ENCODE assay signal across 33 cellular contexts in the genomic region with DNA sequence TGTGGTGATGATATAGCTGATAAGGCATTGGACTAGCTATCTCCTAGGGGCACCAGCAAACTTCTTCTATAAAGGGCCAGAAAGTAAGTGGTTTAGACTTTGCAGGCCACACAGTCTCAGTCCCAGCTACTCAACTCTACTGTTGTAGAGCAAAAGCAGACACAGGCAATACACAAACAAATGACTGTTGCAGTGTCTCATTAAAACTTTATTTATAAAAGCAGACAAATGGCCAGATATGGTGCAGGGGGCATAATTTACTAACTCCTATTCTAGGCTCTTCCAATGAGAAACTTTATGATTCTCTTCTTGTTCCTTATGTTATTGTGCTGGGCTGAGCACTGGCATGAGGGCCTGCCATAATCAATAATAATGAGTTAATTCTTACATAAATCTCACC.
"Had no signal": no experiment of that assay in that cellular context is flagged by ENCODE, and none has a peak within 500 bp of the region (broad histone marks: within the 10 kb centered on the region; RNA-seq: fewer than 3 reads in every experiment).

No MANE protein-coding gene starts in this region.

- H3K4me1 ChIP-seq: ascending aorta had no signal

- H3K9me3 ChIP-seq: ascending aorta had no signal

- ATAC-seq: activated CD4-positive, alpha-beta T cell treated with anti-CD3 and anti-CD28 coated beads for 36 hours; activated CD4-positive, CD25-positive, alpha-beta regulatory T cell treated with anti-CD3 and anti-CD28 coated beads, Interleukin-2, amount 50 U/mL, for 24 hours; activated CD8-positive, alpha-beta memory T cell treated with anti-CD3 and anti-CD28 coated beads, Interleukin-2, amount 10 ng/mL, durations not matched to agents 7 days and 5 days; activated CD8-positive, alpha-beta T cell treated with anti-CD3 and anti-CD28 coated beads, Interleukin-2, amount 10 ng/mL, durations not matched to agents 7 days and 5 days; activated naive CD8-positive, alpha-beta T cell treated with anti-CD3 and anti-CD28 coated beads, Interleukin-2, amount 50 U/mL, for 24 hours; WTC11 had no signal

- FAIRE-seq: bronchial epithelial cell, TTC549 had no signal

- H3K27ac ChIP-seq: ascending aorta, cardiac muscle cell, VCaP had no signal

- DNase-seq: activated CD4-positive, alpha-beta memory T cell treated with anti-CD3 and anti-CD28 coated beads, Interleukin-2, amount 10 ng/mL, durations not matched to agents 7 days and 5 days; activated CD4-positive, alpha-beta T cell treated with anti-CD3 and anti-CD28 coated beads for 1 hour; activated CD4-positive, alpha-beta T cell treated with anti-CD3 and anti-CD28 coated beads for 36 hours; activated CD4-positive, alpha-beta T cell treated with anti-CD3 and anti-CD28 coated beads for 48 hours; activated CD4-positive, alpha-beta T cell treated with anti-CD3 and anti-CD28 coated beads, Interleukin-2, amount 10 ng/mL, durations not matched to agents 7 days and 5 days; activated CD4-positive, alpha-beta T cell treated with anti-CD3 and anti-CD28 coated beads, Interleukin-2, amount 50 U/mL, for 48 hours; activated CD4-positive, CD25-positive, alpha-beta regulatory T cell; activated CD8-positive, alpha-beta memory T cell treated with anti-CD3 and anti-CD28 coated beads for 24 hours; activated CD8-positive, alpha-beta memory T cell treated with anti-CD3 and anti-CD28 coated beads, Interleukin-2, amount 10 ng/mL, durations not matched to agents 7 days and 5 days; activated CD8-positive, alpha-beta memory T cell treated with anti-CD3 and anti-CD28 coated beads, Interleukin-2, amount 50 U/mL, for 48 hours; activated CD8-positive, alpha-beta T cell treated with anti-CD3 and anti-CD28 coated beads, Interleukin-2, amount 10 ng/mL, durations not matched to agents 7 days and 5 days; activated effector memory CD4-positive, alpha-beta T cell treated with Interleukin-2 at 50 U/mL for 16 hours; activated gamma-delta T cell; activated naive CD4-positive, alpha-beta T cell treated with anti-CD3 and anti-CD28 coated beads, Interleukin-2, amount 10 ng/mL, durations not matched to agents 7 days and 5 days; activated naive CD4-positive, alpha-beta T cell treated with Interleukin-2 at 50 U/mL for 16 hours; activated naive CD8-positive, alpha-beta T cell treated with anti-CD3 and anti-CD28 coated beads, Interleukin-2, amount 10 ng/mL, durations not matched to agents 7 days and 5 days; activated naive CD8-positive, alpha-beta T cell treated with anti-CD3 and anti-CD28 coated beads, Interleukin-2, amount 50 U/mL, for 24 hours; activated T-cell treated with anti-CD3 and anti-CD28 coated beads, Interleukin-2, amount 50 U/mL, for 24 hours; activated T-cell treated with anti-CD3 and anti-CD28 coated beads, Interleukin-2, amount 50 U/mL, for 48 hours; amygdala; anterior cingulate cortex; caudate nucleus; cerebellar nuclear complex; T-helper 1 cell; T-helper 2 cell; T-helper 9 cell had no signal

- H3K36me3 ChIP-seq: ascending aorta, cardiac muscle cell had no signal

- H3K27me3 ChIP-seq: ascending aorta had no signal

- H3K4me3 ChIP-seq: ascending aorta, cardiac muscle cell had no signal
